Comparison of ENCODE assay signal across 8 cellular contexts in genomic region chr16:2883027-2883846, GRCh38. TPM values are rescaled to one million over a fixed set of nuclear protein-coding genes. Genes with fewer than 3 reads are reported as not detected.
A peak's percentile ranks its signal among the peaks of the same experiment; 100 is the strongest.
DNase-seq lines count a peak whose midpoint lies in the region; FAIRE-seq and TF ChIP-seq lines count a peak whose summit lies in the region.

FLYWCH2 (plus strand) TSS chr16:2883215; CDS start chr16:2896450, 13,235 bp downstream.

- DNase-seq in GM04503 (ENCODE audit: low read depth) (peak; percentile 75), HFF-Myc (ENCODE audit: extremely low read depth, low read depth) (no peak), NAMALWA (ENCODE audit: low spot score) (peak; percentile 97), SK-N-DZ (ENCODE audit: low spot score) (peak; percentile 95), frontal cortex (ENCODE audit: low spot score in 2 of 2) (peak; percentile 95 to 96), substantia nigra (lab: John Stamatoyannopoulos, UW) (peak in 48 of 49 donors; percentile 85 to 99 (median 98))
- DNase-seq in activated naive CD4-positive, alpha-beta T cell treated with anti-CD3 and anti-CD28 coated beads for 36 hours = peak; percentile 100

- H3K9me3 ChIP-seq in neutrophil = no peaks in the 10 kb centered on the region

- H3K9me3 Mint-ChIP-seq in activated naive CD4-positive, alpha-beta T cell treated with anti-CD3 and anti-CD28 coated beads for 36 hours = no peaks in the 10 kb centered on the region

- H3K27ac ChIP-seq in neutrophil (peak within 1 kb of the TSS; percentile 88), substantia nigra (ENCODE audit: low read depth, low read length, poor library complexity, severe bottlenecking) (peak within 1 kb of the TSS; percentile 84)

- CTCF ChIA-PET in activated naive CD4-positive, alpha-beta T cell treated with anti-CD3 and anti-CD28 coated beads for 36 hours (lab: Charles Lee) = interaction anchor here (0.7 to 2.1 kb wide), 9 partner anchors 15 to 145 kb away, joined by 3 to 8 read pairs (median 5); no protein-coding TSS in a partner anchor

- peak within 1 kb of the TSS; percentile 91 for H3K27ac Mint-ChIP-seq in activated naive CD4-positive, alpha-beta T cell treated with anti-CD3 and anti-CD28 coated beads for 36 hours

- H3K27me3 Mint-ChIP-seq in activated naive CD4-positive, alpha-beta T cell treated with anti-CD3 and anti-CD28 coated beads for 36 hours (ENCODE audit: low read depth) = no peaks in the 10 kb centered on the region

- H3K36me3 ChIP-seq in neutrophil = no peaks in the 10 kb centered on the region

- H3K4me3 Mint-ChIP-seq in activated naive CD4-positive, alpha-beta T cell treated with anti-CD3 and anti-CD28 coated beads for 36 hours = peak within 1 kb of the TSS; percentile 89

- peaks cover 14% of the 10 kb centered on the region for H3K4me1 Mint-ChIP-seq in activated naive CD4-positive, alpha-beta T cell treated with anti-CD3 and anti-CD28 coated beads for 36 hours (ENCODE audit: low read depth)

- no peak for FAIRE-seq in frontal cortex (lab: Jason Lieb, UNC)

- H3K4me1 ChIP-seq in neutrophil (ENCODE audit: control insufficient read depth in 1 of 2, insufficient read depth in 1 of 2, low read depth in 1 of 2, low read length in 1 of 2) = peaks cover 23% of the 10 kb centered on the region in 2 experiments

- peak within 1 kb of the TSS; percentile 83 for H3K4me3 ChIP-seq in HFF-Myc (replicated peaks; ENCODE audit: low read depth, low read length)
- H3K4me3 ChIP-seq in neutrophil (ENCODE audit: low read depth in 1 of 2, low read length in 1 of 2) = peak within 1 kb of the TSS; percentile 81 to 93

- H3K36me3 Mint-ChIP-seq in activated naive CD4-positive, alpha-beta T cell treated with anti-CD3 and anti-CD28 coated beads for 36 hours (ENCODE audit: low read depth) = no peaks in the 10 kb centered on the region

- peaks cover 30% of the 10 kb centered on the region for H3K27me3 ChIP-seq in neutrophil

- intact Hi-C loops in activated naive CD4-positive, alpha-beta T cell treated with anti-CD3 and anti-CD28 coated beads for 36 hours (cut with micrococcal nuclease) = no loop called here

- TF ChIP-seq CTCF in HFF-Myc (IDR thresholded peaks at IDR 0.05; ENCODE audit: low read depth, low read length, missing control alignments) = no peak
- TF ChIP-seq CTCF in neutrophil (IDR thresholded peaks at IDR 0.05) = no peak

RNA-seq across cellular contexts. Expression of gene FLYWCH2, which starts in this region (rescaled TPM):
- 109 and 111 TPM in 2 replicates for polyA plus RNA-seq in SK-N-DZ (2014; cell fraction: cytosol; rRNA removed)
- 50.3 and 65.1 TPM in 2 replicates for polyA plus RNA-seq in SK-N-DZ (2014; cell fraction: nucleus; rRNA removed)
- total RNA-seq in activated naive CD4-positive, alpha-beta T cell treated with anti-CD3 and anti-CD28 coated beads for 36 hours = 10 to 100 TPM; 12.7 to 15.2 TPM
- total RNA-seq in frontal cortex = 46.5 TPM
